In the genomic region with DNA sequence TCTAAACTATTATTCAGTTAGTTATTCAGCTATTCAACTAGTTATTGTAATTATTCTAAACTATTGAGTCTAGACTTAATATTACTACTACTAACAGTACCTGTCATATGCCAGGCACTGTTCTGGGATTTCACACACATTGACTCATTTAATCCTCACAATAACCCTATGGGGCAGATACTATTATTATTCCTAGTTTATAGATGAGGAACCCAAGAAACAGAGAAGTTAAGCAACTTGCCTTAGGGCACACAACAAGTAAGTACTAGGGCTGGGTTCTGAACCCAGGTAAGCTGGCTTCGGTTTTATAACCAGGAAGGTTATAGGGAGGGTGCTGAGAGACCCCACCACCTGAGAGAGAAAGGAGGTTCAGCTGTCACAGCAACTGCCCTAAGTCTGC, we compare ENCODE assay signal across 1 cellular context.
TF ChIP-seq lines count a peak whose summit lies in the region.

No MANE protein-coding gene starts in this region.

TF ChIP-seq in HEK293, 187 proteins besides CTCF, POLR2A, EP300 and RAD21 (continued from another document):
- TF ChIP-seq, protein P1, sequence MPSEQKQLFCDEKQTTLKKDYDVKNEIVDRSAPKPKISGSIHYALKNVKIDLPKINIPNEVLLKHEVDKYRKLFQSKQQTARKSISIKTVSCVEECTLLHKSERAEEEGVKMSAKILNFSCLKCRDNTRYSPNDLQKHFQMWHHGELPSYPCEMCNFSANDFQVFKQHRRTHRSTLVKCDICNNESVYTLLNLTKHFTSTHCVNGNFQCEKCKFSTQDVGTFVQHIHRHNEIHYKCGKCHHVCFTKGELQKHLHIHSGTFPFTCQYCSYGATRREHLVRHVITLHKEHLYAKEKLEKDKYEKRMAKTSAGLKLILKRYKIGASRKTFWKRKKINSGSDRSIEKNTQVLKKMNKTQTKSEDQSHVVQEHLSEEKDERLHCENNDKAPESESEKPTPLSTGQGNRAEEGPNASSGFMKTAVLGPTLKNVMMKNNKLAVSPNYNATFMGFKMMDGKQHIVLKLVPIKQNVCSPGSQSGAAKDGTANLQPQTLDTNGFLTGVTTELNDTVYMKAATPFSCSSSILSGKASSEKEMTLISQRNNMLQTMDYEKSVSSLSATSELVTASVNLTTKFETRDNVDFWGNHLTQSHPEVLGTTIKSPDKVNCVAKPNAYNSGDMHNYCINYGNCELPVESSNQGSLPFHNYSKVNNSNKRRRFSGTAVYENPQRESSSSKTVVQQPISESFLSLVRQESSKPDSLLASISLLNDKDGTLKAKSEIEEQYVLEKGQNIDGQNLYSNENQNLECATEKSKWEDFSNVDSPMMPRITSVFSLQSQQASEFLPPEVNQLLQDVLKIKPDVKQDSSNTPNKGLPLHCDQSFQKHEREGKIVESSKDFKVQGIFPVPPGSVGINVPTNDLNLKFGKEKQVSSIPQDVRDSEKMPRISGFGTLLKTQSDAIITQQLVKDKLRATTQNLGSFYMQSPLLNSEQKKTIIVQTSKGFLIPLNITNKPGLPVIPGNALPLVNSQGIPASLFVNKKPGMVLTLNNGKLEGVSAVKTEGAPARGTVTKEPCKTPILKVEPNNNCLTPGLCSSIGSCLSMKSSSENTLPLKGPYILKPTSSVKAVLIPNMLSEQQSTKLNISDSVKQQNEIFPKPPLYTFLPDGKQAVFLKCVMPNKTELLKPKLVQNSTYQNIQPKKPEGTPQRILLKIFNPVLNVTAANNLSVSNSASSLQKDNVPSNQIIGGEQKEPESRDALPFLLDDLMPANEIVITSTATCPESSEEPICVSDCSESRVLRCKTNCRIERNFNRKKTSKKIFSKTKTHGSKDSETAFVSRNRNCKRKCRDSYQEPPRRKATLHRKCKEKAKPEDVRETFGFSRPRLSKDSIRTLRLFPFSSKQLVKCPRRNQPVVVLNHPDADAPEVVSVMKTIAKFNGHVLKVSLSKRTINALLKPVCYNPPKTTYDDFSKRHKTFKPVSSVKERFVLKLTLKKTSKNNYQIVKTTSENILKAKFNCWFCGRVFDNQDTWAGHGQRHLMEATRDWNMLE (tag by site-specific recombination; conservative IDR thresholded peaks at IDR 0.05; ENCODE audit: low read depth): no peak
- no peak for TF ChIP-seq ZNF792 (tag by site-specific recombination; IDR thresholded peaks at IDR 0.05)
- no peak for TF ChIP-seq ZNF677 (tag by site-specific recombination; IDR thresholded peaks at IDR 0.05)
- TF ChIP-seq ZNF416 (tag by site-specific recombination; IDR thresholded peaks at IDR 0.05): no peak
